In genomic region chr11:113874920-113875413, GRCh38 we compare ENCODE assay signal across 9 cellular contexts. TPM values are rescaled to one million over a fixed set of nuclear protein-coding genes. Genes with fewer than 3 reads are reported as not detected.
DNase-seq lines count a peak whose midpoint lies in the region; ATAC-seq and TF ChIP-seq lines count a peak whose summit lies in the region.
"Had no signal": no experiment of that assay in that cellular context is flagged by ENCODE, and none has a peak within 500 bp of the region (broad histone marks: within the 10 kb centered on the region; RNA-seq: fewer than 3 reads in every experiment).

No MANE protein-coding gene starts in this region.

- ATAC-seq in GM19023 (IDR thresholded peaks at IDR 0.05; ENCODE audit: unreplicated experiment) = peak; percentile 73
- ATAC-seq in HG03159 (IDR thresholded peaks at IDR 0.05; ENCODE audit: unreplicated experiment) = peak; percentile 77
- peak; percentile 73 for ATAC-seq in T-helper 17 cell

- H3K27ac Mint-ChIP-seq in T-helper 17 cell (peak overlapping the region; percentile 72), neural crest cell (ENCODE audit: unreplicated experiment) (no peak overlapping the region)

- DNase-seq in AG08396 (ENCODE audit: low spot score) (peak; percentile 21), T-helper 17 cell (no peak), epithelial cell of prostate (ENCODE audit: low read depth, low spot score) (no peak), neural crest cell (ENCODE audit: low read depth, low spot score) (no peak), EL (no peak), NCI-H2171 treated with DMSO at 0.1 percent for 48 hours (lab: John Stamatoyannopoulos, UW) (no peak)

- H3K4me1 Mint-ChIP-seq in T-helper 17 cell (peaks cover 33% of the 10 kb centered on the region), neural crest cell (peaks cover 50% of the 10 kb centered on the region)

- no peak for TF ChIP-seq CTCF in neural crest cell (conservative IDR thresholded peaks at IDR 0.05)

- H3K9me3 Mint-ChIP-seq in neural crest cell = peaks cover 7% of the 10 kb centered on the region

- H3K27ac ChIP-seq in epithelial cell of prostate = peak overlapping the region; percentile 69

- H3K27me3 Mint-ChIP-seq in T-helper 17 cell (no peaks in the 10 kb centered on the region), neural crest cell (ENCODE audit: low read depth) (peaks cover 6% of the 10 kb centered on the region)

- H3K9me3 ChIP-seq in T-helper 17 cell (ENCODE audit: control insufficient read depth, low read length, poor library complexity, severe bottlenecking) = no peaks in the 10 kb centered on the region

- H3K4me3 Mint-ChIP-seq in T-helper 17 cell (peak overlapping the region; percentile 95), neural crest cell (peak overlapping the region; percentile 91)

- H3K36me3 Mint-ChIP-seq in T-helper 17 cell (ENCODE audit: low read depth) (no peaks in the 10 kb centered on the region), neural crest cell (ENCODE audit: low read depth) (no peaks in the 10 kb centered on the region)

RNA-seq across cellular contexts. Expression of gene USP28, which starts 0.4 kb away (rescaled TPM):
- total RNA-seq in T-helper 17 cell (10 to 100 TPM; 11.8 to 14.2 TPM), neural crest cell (39.4 and 40.9 TPM in 2 replicates)

RNA-seq across cellular contexts. Expression of gene HTR3B, which starts 29.6 kb away (rescaled TPM):
- total RNA-seq in T-helper 17 cell = not detected
- total RNA-seq in neural crest cell = 0.26 and 0.52 TPM in 2 replicates
- total RNA-seq: HT1080 had no signal
